13 cellular contexts compared by ENCODE assay signal in genomic region chr6:123402052-123402451, GRCh38.
A peak's percentile ranks its signal among the peaks of the same experiment; 100 is the strongest.
DNase-seq lines count a peak whose midpoint lies in the region; ATAC-seq and TF ChIP-seq lines count a peak whose summit lies in the region.
"Had no signal": no experiment of that assay in that cellular context is flagged by ENCODE, and none has a peak within 500 bp of the region (broad histone marks: within the 10 kb centered on the region; RNA-seq: fewer than 3 reads in every experiment).

No MANE protein-coding gene starts in this region.

- no peak overlapping the region for H3K4me2 ChIP-seq in smooth muscle cell

- TF ChIP-seq CTCF in colonic mucosa (IDR thresholded peaks at IDR 0.05) (no peak), smooth muscle cell (IDR thresholded peaks at IDR 0.05; ENCODE audit: borderline replicate concordance, insufficient read depth, poor library complexity, severe bottlenecking) (no peak), upper lobe of right lung (IDR thresholded peaks at IDR 0.05) (no peak)

- no peaks in the 10 kb centered on the region for H3K9me3 ChIP-seq in colonic mucosa
- H3K9me3 ChIP-seq in smooth muscle cell (replicated peaks; ENCODE audit: low read depth) = no peaks in the 10 kb centered on the region
- no peaks in the 10 kb centered on the region for H3K9me3 ChIP-seq in upper lobe of right lung
- H3K9me3 ChIP-seq: transverse colon had no signal

- H3K4me1 ChIP-seq in colonic mucosa (no peaks in the 10 kb centered on the region), smooth muscle cell (ENCODE audit: low read depth) (no peaks in the 10 kb centered on the region), upper lobe of right lung (no peaks in the 10 kb centered on the region)
- H3K4me1 ChIP-seq: transverse colon had no signal

- no peak overlapping the region for H3K27ac ChIP-seq in colonic mucosa
- no peak overlapping the region for H3K27ac ChIP-seq in smooth muscle cell (ENCODE audit: low read depth)
- H3K27ac ChIP-seq in upper lobe of right lung = no peak overlapping the region
- H3K27ac ChIP-seq: coronary artery, transverse colon had no signal

- ATAC-seq in GM18505 (IDR thresholded peaks at IDR 0.05; ENCODE audit: unreplicated experiment) (peak; percentile 86), GM21423 (IDR thresholded peaks at IDR 0.05; ENCODE audit: unreplicated experiment) (peak; percentile 92), HG03097 (IDR thresholded peaks at IDR 0.05; ENCODE audit: low FRiP score, unreplicated experiment) (peak; percentile 75), upper lobe of right lung (no peak)
- no peak for ATAC-seq in stimulated activated naive CD8-positive, alpha-beta T cell treated with anti-CD3 and anti-CD28 coated beads, Interleukin-15, Interleukin-2, amounts not matched to agents 100 U/mL and 50 U/mL, for 24 hours

- H2AFZ ChIP-seq in smooth muscle cell (ENCODE audit: low read depth) = no peak overlapping the region

- no peaks in the 10 kb centered on the region for H3K36me3 ChIP-seq in colonic mucosa
- no peaks in the 10 kb centered on the region for H3K36me3 ChIP-seq in smooth muscle cell (ENCODE audit: low read depth)
- H3K36me3 ChIP-seq in upper lobe of right lung = no peaks in the 10 kb centered on the region
- H3K36me3 ChIP-seq: transverse colon had no signal

- no peaks in the 10 kb centered on the region for H3K79me2 ChIP-seq in smooth muscle cell (ENCODE audit: low read depth)

- H3K27me3 ChIP-seq in colonic mucosa = no peaks in the 10 kb centered on the region
- H3K27me3 ChIP-seq in smooth muscle cell (ENCODE audit: low read depth) = no peaks in the 10 kb centered on the region
- H3K27me3 ChIP-seq in upper lobe of right lung = no peaks in the 10 kb centered on the region
- H3K27me3 ChIP-seq: transverse colon had no signal

- H3F3A ChIP-seq in smooth muscle cell (ENCODE audit: low read depth) = no peaks in the 10 kb centered on the region

- no peak overlapping the region for H3K9ac ChIP-seq in colonic mucosa (ENCODE audit: low read depth in 2 of 2, low read length in 2 of 2)
- H3K9ac ChIP-seq in smooth muscle cell (ENCODE audit: low read depth) = no peak overlapping the region

- no peaks in the 10 kb centered on the region for H4K20me1 ChIP-seq in smooth muscle cell (ENCODE audit: low read depth)

- TF ChIP-seq POLR2A in GM18505 (IDR thresholded peaks at IDR 0.05; ENCODE audit: borderline replicate concordance, extremely low read depth, insufficient read depth, insufficient read length) = no peak

- peak; percentile 64 for DNase-seq in OCI-M1 (lab: John Stamatoyannopoulos, UW)
- no peak for DNase-seq in colonic mucosa
- no peak for DNase-seq in smooth muscle cell (lab: John Stamatoyannopoulos, UW; ENCODE audit: unreplicated experiment)
- DNase-seq in stimulated activated naive CD8-positive, alpha-beta T cell treated with anti-CD3 and anti-CD28 coated beads, Interleukin-15, Interleukin-2, amounts not matched to agents 100 U/mL and 50 U/mL, for 24 hours = no peak
- no peak for DNase-seq in upper lobe of right lung
- DNase-seq: activated T-cell treated with anti-CD3 and anti-CD28 coated beads, Interleukin-2, amount 50 U/mL, for 1 hour; CD8-positive, alpha-beta memory T cell; NCI-H187 treated with DMSO at 0.1 percent for 48 hours; transverse colon had no signal

- intact Hi-C loops in colonic mucosa (cut with DNase I) = no loop called here
- intact Hi-C loops in upper lobe of right lung (cut with DNase I) = loop anchor here (10.0 kb wide), 1 partner anchor 303 kb away; no protein-coding TSS in a partner anchor

- 94% methylated on average over 2 of the region's 2 CpGs for WGBS in smooth muscle cell (ENCODE audit: low lambda C conversion rate)

- H3K4me3 ChIP-seq in colonic mucosa (no peak overlapping the region), smooth muscle cell (no peak overlapping the region), upper lobe of right lung (no peak overlapping the region)
- H3K4me3 ChIP-seq: coronary artery, transverse colon had no signal

Comparison
In these comparisons a context has a peak if more than half of its experiments do, and no peak if none do; other contexts are left out.
1. ATAC-seq: peak in GM18505 (single experiment), GM21423 (single experiment) and HG03097 (single experiment); none in stimulated activated naive CD8-positive, alpha-beta T cell treated with anti-CD3 and anti-CD28 coated beads, Interleukin-15, Interleukin-2, amounts not matched to agents 100 U/mL and 50 U/mL, for 24 hours (single experiment) and upper lobe of right lung (single experiment).